Comparison of ENCODE assay signal across 10 cellular contexts in the genomic region with DNA sequence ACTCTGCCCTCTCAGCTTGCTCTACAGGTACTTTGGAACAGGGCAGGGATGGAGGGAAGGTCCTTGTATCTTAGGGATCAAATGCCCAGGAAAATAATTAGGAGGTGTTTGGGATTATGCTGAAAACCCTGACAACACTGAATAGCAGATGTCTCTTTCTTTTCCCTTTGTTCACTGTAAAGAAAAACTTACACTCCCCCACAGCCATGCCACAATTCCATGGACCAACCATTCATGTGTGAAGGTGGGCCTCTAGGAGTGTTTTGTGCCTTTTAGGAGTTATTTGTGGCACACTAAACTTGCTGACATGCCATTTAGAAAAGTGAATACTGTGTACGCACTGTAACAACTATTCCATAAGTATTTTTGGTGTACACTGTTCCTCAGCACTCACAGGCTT.
DNase-seq lines count a peak whose midpoint lies in the region; FAIRE-seq and TF ChIP-seq lines count a peak whose summit lies in the region.
"Had no signal": no experiment of that assay in that cellular context is flagged by ENCODE, and none has a peak within 500 bp of the region (broad histone marks: within the 10 kb centered on the region; RNA-seq: fewer than 3 reads in every experiment).

No MANE protein-coding gene starts in this region.

- H3K4me1 Mint-ChIP-seq in dendritic cell treated with granulocyte-macrophage colony-stimulating factor and Interleukin-4, amounts not matched to agents 40 ng/mL and 50 ng/mL, for 4 days (ENCODE audit: low read depth), result peaks cover 50% of the 10 kb centered on the region
- H3K4me1 Mint-ChIP-seq in neural progenitor cell, result peaks cover 35% of the 10 kb centered on the region

- H3K4me3 Mint-ChIP-seq in dendritic cell treated with granulocyte-macrophage colony-stimulating factor and Interleukin-4, amounts not matched to agents 40 ng/mL and 50 ng/mL, for 4 days, result no peak overlapping the region
- peak overlapping the region; percentile 93 for H3K4me3 Mint-ChIP-seq in neural progenitor cell

- H3K4me3 ChIP-seq in KMS-11 (IDR thresholded peaks at IDR 0.05; ENCODE audit: insufficient read depth, low read depth, low read length) (no peak overlapping the region), neural progenitor cell (peak overlapping the region; percentile 71)

- H3K36me3 Mint-ChIP-seq in dendritic cell treated with granulocyte-macrophage colony-stimulating factor and Interleukin-4, amounts not matched to agents 40 ng/mL and 50 ng/mL, for 4 days (ENCODE audit: low read depth), result peaks cover 6% of the 10 kb centered on the region
- H3K36me3 Mint-ChIP-seq in neural progenitor cell, result peaks cover 2% of the 10 kb centered on the region

- H3K9ac ChIP-seq in KMS-11 (no peak overlapping the region), neural progenitor cell (no peak overlapping the region)

- H3K9me3 Mint-ChIP-seq in dendritic cell treated with granulocyte-macrophage colony-stimulating factor and Interleukin-4, amounts not matched to agents 40 ng/mL and 50 ng/mL, for 4 days, result no peaks in the 10 kb centered on the region
- H3K9me3 Mint-ChIP-seq in neural progenitor cell, result no peaks in the 10 kb centered on the region

- intact Hi-C loops in dendritic cell treated with granulocyte-macrophage colony-stimulating factor and Interleukin-4, amounts not matched to agents 40 ng/mL and 50 ng/mL, for 4 days (cut with micrococcal nuclease), result loop anchor here (2.0 kb wide), 1 partner anchor 697 kb away; no protein-coding TSS in a partner anchor

- H3F3A ChIP-seq in neural progenitor cell (ENCODE audit: low read depth), result peaks cover 30% of the 10 kb centered on the region

- H3K4me2 ChIP-seq in KMS-11 (peak overlapping the region; percentile 73), neural progenitor cell (peak overlapping the region; percentile 80)

- no peak for TF ChIP-seq POLR2A in GM12891 (IDR thresholded peaks at IDR 0.05; ENCODE audit: low read depth, low read length)

- H3K9me3 ChIP-seq in neural progenitor cell (ENCODE audit: low read depth), result no peaks in the 10 kb centered on the region
- H3K9me3 ChIP-seq: neutrophil had no signal

- H2AFZ ChIP-seq in KMS-11 (ENCODE audit: low read depth), result 0 out of 2 replicates have a peak overlapping the region, but pooled peaks have one; percentile 92
- no peak overlapping the region for H2AFZ ChIP-seq in neural progenitor cell (replicated peaks)

- H3K27me3 ChIP-seq in KMS-11 (ENCODE audit: insufficient read depth, low read depth), result no peaks in the 10 kb centered on the region
- H3K27me3 ChIP-seq in neural progenitor cell, result no peaks in the 10 kb centered on the region

- peaks cover 6% of the 10 kb centered on the region for H3K27me3 Mint-ChIP-seq in dendritic cell treated with granulocyte-macrophage colony-stimulating factor and Interleukin-4, amounts not matched to agents 40 ng/mL and 50 ng/mL, for 4 days
- peaks cover 2% of the 10 kb centered on the region for H3K27me3 Mint-ChIP-seq in neural progenitor cell (ENCODE audit: insufficient read depth, low read depth)

- FAIRE-seq in GM12891 (lab: Jason Lieb, UNC), result no peak

- H3K4me1 ChIP-seq in KMS-11 (ENCODE audit: low read depth, poor library complexity, severe bottlenecking) (peaks cover 25% of the 10 kb centered on the region), neural progenitor cell (peaks cover 29% of the 10 kb centered on the region)

- DNase-seq in NCI-H146 treated with DMSO at 0.1 percent for 48 hours (lab: John Stamatoyannopoulos, UW; ENCODE audit: unreplicated experiment) (peak; percentile 40), NCI-H146 (lab: John Stamatoyannopoulos, UW) (no peak), neural progenitor cell (ENCODE audit: low spot score) (no peak), NCI-H128 (lab: John Stamatoyannopoulos, UW; ENCODE audit: unreplicated experiment) (no peak), GM12891 (ENCODE audit: insufficient read length, low spot score) (no peak), NCI-H226 (no peak)
- DNase-seq: T1000 had no signal

- TF ChIP-seq CTCF in KMS-11 (conservative IDR thresholded peaks at IDR 0.05; ENCODE audit: low read depth, low read length) (no peak), neural progenitor cell (IDR thresholded peaks at IDR 0.05) (no peak)

- H3K27ac Mint-ChIP-seq in dendritic cell treated with granulocyte-macrophage colony-stimulating factor and Interleukin-4, amounts not matched to agents 40 ng/mL and 50 ng/mL, for 4 days, result peak overlapping the region; percentile 97
- H3K27ac Mint-ChIP-seq in neural progenitor cell, result no peak overlapping the region

- H3K27ac ChIP-seq in KMS-11 (no peak overlapping the region), neural progenitor cell (no peak overlapping the region)
- H3K27ac ChIP-seq: neutrophil had no signal

- no peaks in the 10 kb centered on the region for H4K20me1 ChIP-seq in KMS-11 (ENCODE audit: insufficient read depth)
- no peaks in the 10 kb centered on the region for H4K20me1 ChIP-seq in neural progenitor cell (ENCODE audit: low read depth)

- H3K36me3 ChIP-seq in KMS-11 (ENCODE audit: insufficient read depth) (no peaks in the 10 kb centered on the region), neural progenitor cell (no peaks in the 10 kb centered on the region)
- H3K36me3 ChIP-seq: neutrophil had no signal

- H3K79me2 ChIP-seq in KMS-11 (ENCODE audit: insufficient read depth, low read depth), result no peaks in the 10 kb centered on the region
- H3K79me2 ChIP-seq in neural progenitor cell (ENCODE audit: low read depth), result no peaks in the 10 kb centered on the region

TF ChIP-seq in GM12891, 5 proteins besides CTCF, POLR2A, EP300 and RAD21:
- TF ChIP-seq SPI1 (IDR thresholded peaks at IDR 0.05; ENCODE audit: low read depth, low read length) (no peak), POU2F2 (IDR thresholded peaks at IDR 0.05; ENCODE audit: low read depth, low read length) (no peak), PAX5 (IDR thresholded peaks at IDR 0.05; ENCODE audit: insufficient read depth, low read length, severe bottlenecking) (no peak), TAF1 (IDR thresholded peaks at IDR 0.05; ENCODE audit: low read depth, low read length) (no peak), POLR2AphosphoS5 (IDR thresholded peaks at IDR 0.05; ENCODE audit: low read depth, low read length) (no peak)
